In the genomic region with DNA sequence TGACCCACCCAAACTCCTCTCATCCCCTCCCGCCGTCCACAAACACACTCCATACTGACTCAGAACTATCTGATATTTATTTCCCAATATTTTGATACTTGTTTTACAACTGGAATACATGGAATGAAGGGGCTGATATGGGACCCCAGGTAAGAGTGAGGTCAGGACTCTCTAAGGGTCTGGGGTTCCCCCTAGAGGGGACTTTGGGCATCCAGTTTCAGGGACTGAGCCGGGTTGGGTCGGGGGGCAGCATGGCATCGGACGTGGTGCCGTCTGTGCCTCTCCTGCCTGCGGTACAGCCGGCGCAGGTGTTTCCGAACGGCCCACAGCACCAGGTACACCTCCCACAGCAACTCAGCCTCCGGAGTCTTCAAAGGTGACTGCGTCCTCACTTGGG, we compare ENCODE assay signal across 20 cellular contexts. TPM values are rescaled to one million over a fixed set of nuclear protein-coding genes. Genes with fewer than 3 reads are reported as not detected.
"Had no signal": no experiment of that assay in that cellular context is flagged by ENCODE, and none has a peak within 500 bp of the region (broad histone marks: within the 10 kb centered on the region; RNA-seq: fewer than 3 reads in every experiment).

No MANE protein-coding gene starts in this region.

- H3K27ac Mint-ChIP-seq: dendritic cell treated with granulocyte-macrophage colony-stimulating factor and Interleukin-4, amounts not matched to agents 40 ng/mL and 50 ng/mL, for 4 days; effector memory CD8-positive, alpha-beta T cell; natural killer cell; T-helper 17 cell had no signal

- H3K9me3 ChIP-seq: body of pancreas, mucosa of descending colon, prostate gland had no signal

- H3K9me3 Mint-ChIP-seq: activated naive CD4-positive, alpha-beta T cell treated with anti-CD3 and anti-CD28 coated beads, Interleukin-2, amount 50 U/mL, for 72 hours; dendritic cell treated with granulocyte-macrophage colony-stimulating factor and Interleukin-4, amounts not matched to agents 40 ng/mL and 50 ng/mL, for 4 days; effector memory CD8-positive, alpha-beta T cell; natural killer cell had no signal

- H3K27me3 Mint-ChIP-seq: dendritic cell treated with granulocyte-macrophage colony-stimulating factor and Interleukin-4, amounts not matched to agents 40 ng/mL and 50 ng/mL, for 4 days; effector memory CD8-positive, alpha-beta T cell; T-helper 17 cell had no signal

- H3K27me3 ChIP-seq: body of pancreas had no signal

- H3K36me3 Mint-ChIP-seq: activated naive CD4-positive, alpha-beta T cell treated with anti-CD3 and anti-CD28 coated beads, Interleukin-2, amount 50 U/mL, for 72 hours; natural killer cell had no signal

- H3K36me3 ChIP-seq: prostate gland had no signal

- H3K4me3 ChIP-seq: body of pancreas, mucosa of descending colon, prostate gland had no signal

- H3K4me1 ChIP-seq: body of pancreas, prostate gland had no signal

- H3K4me1 Mint-ChIP-seq: natural killer cell had no signal

- DNase-seq: activated effector memory CD4-positive, alpha-beta T cell treated with anti-CD3 and anti-CD28 coated beads, Interleukin-2, amount 50 U/mL, for 16 hours; activated T-cell treated with anti-CD3 and anti-CD28 coated beads, Interleukin-2, amount 50 U/mL, for 1 hour; amniotic stem cell; body of pancreas; cerebellar nuclear complex; effector memory CD8-positive, alpha-beta T cell; erythroblast; hippocampal formation; mucosa of descending colon; natural killer cell; stimulated activated CD4-positive, alpha-beta T cell treated with anti-CD3 and anti-CD28 coated beads, Interleukin-12 subunit alpha, Interleukin-12 subunit beta, amount 100 ng/mL, for 4 hours; stimulated activated naive CD4-positive, alpha-beta T cell treated with Interleukin-2 at 50 U/mL for 16 hours; T-helper 17 cell had no signal

- ATAC-seq: activated CD4-positive, CD25-positive, alpha-beta regulatory T cell treated with anti-CD3 and anti-CD28 coated beads, Interleukin-2, amount 50 U/mL, for 24 hours; activated naive CD4-positive, alpha-beta T cell treated with anti-CD3 and anti-CD28 coated beads, Interleukin-2, amount 50 U/mL, for 72 hours; body of pancreas; effector memory CD8-positive, alpha-beta T cell; left lobe of liver; mucosa of descending colon; natural killer cell; T-helper 17 cell had no signal

- H3K4me3 Mint-ChIP-seq: dendritic cell treated with granulocyte-macrophage colony-stimulating factor and Interleukin-4, amounts not matched to agents 40 ng/mL and 50 ng/mL, for 4 days; effector memory CD8-positive, alpha-beta T cell; natural killer cell; T-helper 17 cell had no signal

- H3K27ac ChIP-seq: body of pancreas, prostate gland had no signal

RNA-seq across cellular contexts. Expression of a gene that starts 7.5 kb away (rescaled TPM):
- total RNA-seq: glomerular endothelial cell, left lobe of liver, ureter had no signal
